ENCODE assay signal across 8 cellular contexts in the genomic region with DNA sequence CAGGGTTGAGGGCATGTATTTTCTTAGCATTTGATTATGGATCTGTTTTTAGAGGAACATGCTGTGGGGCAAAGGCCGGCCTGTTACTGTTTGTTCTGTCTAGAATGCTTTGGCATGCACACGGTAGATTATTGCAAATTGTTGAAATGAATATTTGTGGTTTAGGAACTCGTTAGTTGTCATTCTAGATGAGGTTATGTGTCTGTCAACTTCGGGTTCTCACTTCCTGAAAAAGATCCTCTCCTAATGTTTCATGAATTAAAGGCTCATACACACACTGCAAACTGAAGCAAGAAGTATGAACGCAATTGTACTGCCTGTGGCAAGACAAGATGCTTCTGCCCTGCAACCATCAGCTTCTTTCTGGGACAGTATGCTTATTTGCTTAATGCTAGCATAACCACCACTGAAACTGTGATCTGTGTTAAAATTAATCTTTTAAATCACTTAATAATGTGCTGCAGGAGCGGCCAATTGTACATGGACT.
DNase-seq lines count a peak whose midpoint lies in the region; ATAC-seq and TF ChIP-seq lines count a peak whose summit lies in the region.

No MANE protein-coding gene starts in this region.

- H3K9me3 Mint-ChIP-seq in activated B cell treated with CpG ODN at 0.5 μM for 24 hours, result peaks cover 2% of the 10 kb centered on the region

- CTCF ChIA-PET in activated B cell treated with CpG ODN at 0.5 μM for 24 hours (lab: Charles Lee), result interaction anchor here (1.9 kb wide), 1 partner anchor 101 kb away, joined by 10 read pairs; no protein-coding TSS in a partner anchor

- H3K4me3 Mint-ChIP-seq in activated B cell treated with CpG ODN at 0.5 μM for 24 hours, result peak overlapping the region; percentile 82

- H2AFZ ChIP-seq in smooth muscle cell (ENCODE audit: low read depth), result peak overlapping the region; percentile 44

- H3K27me3 ChIP-seq in left ventricle myocardium inferior (ENCODE audit: low read depth) (no peaks in the 10 kb centered on the region), smooth muscle cell (ENCODE audit: low read depth) (no peaks in the 10 kb centered on the region), Peyer's patch (no peaks in the 10 kb centered on the region)

- H3K9ac ChIP-seq in smooth muscle cell (ENCODE audit: low read depth), result no peak overlapping the region

- H3K27ac Mint-ChIP-seq in activated B cell treated with CpG ODN at 0.5 μM for 24 hours, result peak overlapping the region; percentile 92

- TF ChIP-seq POLR2A in Peyer's patch (IDR thresholded peaks at IDR 0.05), result no peak

- POLR2A ChIA-PET in activated B cell treated with CpG ODN at 0.5 μM for 24 hours (lab: Charles Lee), result interaction anchor here (0.9 to 4.5 kb wide), 7 partner anchors 36 to 100 kb away, joined by 3 to 116 read pairs (median 8); a partner anchor contains a TSS

- no peaks in the 10 kb centered on the region for H3K79me2 ChIP-seq in smooth muscle cell (ENCODE audit: low read depth)

- H3F3A ChIP-seq in smooth muscle cell (ENCODE audit: low read depth), result peaks cover 18% of the 10 kb centered on the region

- H3K27me3 Mint-ChIP-seq in activated B cell treated with CpG ODN at 0.5 μM for 24 hours, result no peaks in the 10 kb centered on the region

- 31% methylated on average over 6 of the region's 6 CpGs for WGBS in smooth muscle cell (ENCODE audit: low lambda C conversion rate)

- H3K36me3 ChIP-seq in left ventricle myocardium inferior (no peaks in the 10 kb centered on the region), smooth muscle cell (ENCODE audit: low read depth) (no peaks in the 10 kb centered on the region), Peyer's patch (no peaks in the 10 kb centered on the region)

- ATAC-seq in Right ventricle myocardium superior (ENCODE audit: poor library complexity), result peak; percentile 39
- ATAC-seq in HG03342 (IDR thresholded peaks at IDR 0.05; ENCODE audit: unreplicated experiment), result peak; percentile 75
- peak; percentile 68 for ATAC-seq in activated B cell treated with CpG ODN at 0.5 μM for 24 hours (ENCODE audit: low read depth)
- ATAC-seq in omental fat pad (ENCODE audit: low FRiP score), result no peak

- no peaks in the 10 kb centered on the region for H4K20me1 ChIP-seq in smooth muscle cell (ENCODE audit: low read depth)

- TF ChIP-seq CTCF in left ventricle myocardium inferior (IDR thresholded peaks at IDR 0.05; ENCODE audit: borderline replicate concordance), result no peak
- TF ChIP-seq CTCF in activated B cell treated with CpG ODN at 0.5 μM for 24 hours (IDR thresholded peaks at IDR 0.05), result no peak
- no peak for TF ChIP-seq CTCF in smooth muscle cell (IDR thresholded peaks at IDR 0.05; ENCODE audit: borderline replicate concordance, insufficient read depth, poor library complexity, severe bottlenecking)
- no peak for TF ChIP-seq CTCF in Peyer's patch (IDR thresholded peaks at IDR 0.05)
- no peak for TF ChIP-seq CTCF in omental fat pad (IDR thresholded peaks at IDR 0.05)

- H3K9me3 ChIP-seq in left ventricle myocardium inferior (replicated peaks) (no peaks in the 10 kb centered on the region), smooth muscle cell (replicated peaks; ENCODE audit: low read depth) (no peaks in the 10 kb centered on the region), Peyer's patch (no peaks in the 10 kb centered on the region)

- H3K4me3 ChIP-seq in left ventricle myocardium inferior, result no peak overlapping the region
- H3K4me3 ChIP-seq in smooth muscle cell, result no peak overlapping the region
- H3K4me3 ChIP-seq in Peyer's patch, result no peak overlapping the region

- intact Hi-C loops in Right ventricle myocardium superior (cut with DNase I), result no loop called here
- intact Hi-C loops in left ventricle myocardium inferior (cut with micrococcal nuclease), result no loop called here
- intact Hi-C loops in activated B cell treated with CpG ODN at 0.5 μM for 24 hours (cut with micrococcal nuclease), result loop anchor here (1.0 to 5.0 kb wide), 7 partner anchors 35 to 120 kb away; no protein-coding TSS in a partner anchor

- H3K36me3 Mint-ChIP-seq in activated B cell treated with CpG ODN at 0.5 μM for 24 hours (ENCODE audit: low read depth), result no peaks in the 10 kb centered on the region

- DNase-seq in Right ventricle myocardium superior (no peak), left ventricle myocardium inferior (no peak), activated B cell treated with CpG ODN at 0.5 μM for 24 hours (no peak), smooth muscle cell (lab: John Stamatoyannopoulos, UW; ENCODE audit: unreplicated experiment) (no peak), Peyer's patch (no peak), T-helper 1 cell (no peak), omental fat pad (ENCODE audit: low spot score) (no peak)

- peak overlapping the region; percentile 58 for H3K4me2 ChIP-seq in smooth muscle cell

- H3K4me1 Mint-ChIP-seq in activated B cell treated with CpG ODN at 0.5 μM for 24 hours, result peaks cover 62% of the 10 kb centered on the region

- no peak overlapping the region for H3K27ac ChIP-seq in left ventricle myocardium inferior (replicated peaks)
- peak overlapping the region; percentile 12 for H3K27ac ChIP-seq in smooth muscle cell (ENCODE audit: low read depth)
- H3K27ac ChIP-seq in Peyer's patch, result peak overlapping the region in 1 of 4 donors; percentile 22

- no peaks in the 10 kb centered on the region for H3K4me1 ChIP-seq in left ventricle myocardium inferior
- H3K4me1 ChIP-seq in smooth muscle cell (ENCODE audit: low read depth), result peaks cover 6% of the 10 kb centered on the region
- H3K4me1 ChIP-seq in Peyer's patch, result no peaks in the 10 kb centered on the region
